Comparison of ENCODE assay signal across 1 cellular context in genomic region chr17:41810659-41811548, GRCh38.
TF ChIP-seq lines count a peak whose summit lies in the region.

No MANE protein-coding gene starts in this region.

TF ChIP-seq in endothelial cell of umbilical vein, 7 proteins besides CTCF, POLR2A, EP300 and RAD21:
- no peak for TF ChIP-seq FOS (IDR thresholded peaks at IDR 0.05; ENCODE audit: borderline replicate concordance, insufficient read depth, low read length)
- TF ChIP-seq MYC (IDR thresholded peaks at IDR 0.05; ENCODE audit: low read depth, low read length), result no peak
- TF ChIP-seq GATA2 (IDR thresholded peaks at IDR 0.05; ENCODE audit: insufficient read depth, insufficient read length, low read depth, low read length), result no peak
- no peak for TF ChIP-seq MAX (IDR thresholded peaks at IDR 0.05; ENCODE audit: insufficient read depth, insufficient read length)
- TF ChIP-seq EZH2 (IDR thresholded peaks at IDR 0.05; ENCODE audit: borderline replicate concordance, low read depth, low read length, severe bottlenecking), result no peak
- no peak for TF ChIP-seq POLR2AphosphoS5 (IDR thresholded peaks at IDR 0.05; ENCODE audit: insufficient read depth, low read depth, low read length)
- no peak for TF ChIP-seq JUN (IDR thresholded peaks at IDR 0.05; ENCODE audit: borderline replicate concordance, insufficient read depth, insufficient read length, low read depth)
TF ChIP-seq in endothelial cell of umbilical vein: peak in this region for 0.
